In genomic region chr17:49742256-49742655, GRCh38 we compare ENCODE assay signal across 9 cellular contexts. TPM values are rescaled to one million over a fixed set of nuclear protein-coding genes. Genes with fewer than 3 reads are reported as not detected.
DNase-seq lines count a peak whose midpoint lies in the region; ATAC-seq and TF ChIP-seq lines count a peak whose summit lies in the region.
"Had no signal": no experiment of that assay in that cellular context is flagged by ENCODE, and none has a peak within 500 bp of the region (broad histone marks: within the 10 kb centered on the region; RNA-seq: fewer than 3 reads in every experiment).

No MANE protein-coding gene starts in this region.

- intact Hi-C loops in left colon (cut with DNase I, micrococcal nuclease), result no loop called here

- peak overlapping the region; percentile 90 to 98 (median 92) for H3K4me3 Mint-ChIP-seq in CD8-positive, alpha-beta memory T cell
- peak overlapping the region in 1 of 3 experiments; percentile 20 for H3K4me3 Mint-ChIP-seq in nephron

- H3K27ac ChIP-seq in CD8-positive, alpha-beta memory T cell (ENCODE audit: low read depth, low read length), result peak overlapping the region; percentile 88

- H3K9me3 Mint-ChIP-seq in CD8-positive, alpha-beta memory T cell, result no peaks in the 10 kb centered on the region
- H3K9me3 Mint-ChIP-seq in nephron, result no peaks in the 10 kb centered on the region

- DNase-seq in CD8-positive, alpha-beta memory T cell, result peak in 2 of 5 donors; percentile 17 to 45
- DNase-seq in NAMALWA (ENCODE audit: low spot score) (peak; percentile 54), NCI-H69 (lab: John Stamatoyannopoulos, UW) (no peak), NCI-H1930 (lab: John Stamatoyannopoulos, UW) (no peak), DMS153 treated with DMSO at 0.1 percent for 48 hours (lab: John Stamatoyannopoulos, UW; ENCODE audit: unreplicated experiment) (no peak), left colon (no peak)
- DNase-seq in central memory CD4-positive, alpha-beta T cell, result peak; percentile 37
- DNase-seq: ovary had no signal

- no peak for ATAC-seq in left colon

- peaks cover 89 to 97% (median 95%) of the 10 kb centered on the region in 3 donors for H3K4me1 Mint-ChIP-seq in CD8-positive, alpha-beta memory T cell
- H3K4me1 Mint-ChIP-seq in nephron, result peaks cover 64% of the 10 kb centered on the region

- TF ChIP-seq CTCF in nephron (IDR thresholded peaks at IDR 0.05; ENCODE audit: unreplicated experiment in 3 of 3), result no peak

- H3K27me3 ChIP-seq in CD8-positive, alpha-beta memory T cell (ENCODE audit: insufficient read depth, low read length, poor library complexity, severe bottlenecking), result no peaks in the 10 kb centered on the region
- H3K27me3 ChIP-seq: ovary had no signal

- H3K4me1 ChIP-seq in CD8-positive, alpha-beta memory T cell (ENCODE audit: insufficient read depth, low read length), result peaks cover 94% of the 10 kb centered on the region

- no peaks in the 10 kb centered on the region for H3K27me3 Mint-ChIP-seq in CD8-positive, alpha-beta memory T cell
- H3K27me3 Mint-ChIP-seq in nephron (ENCODE audit: low read depth), result no peaks in the 10 kb centered on the region

- H3K36me3 Mint-ChIP-seq in CD8-positive, alpha-beta memory T cell, result peaks cover 11 to 40% (median 14%) of the 10 kb centered on the region in 3 donors
- no peaks in the 10 kb centered on the region for H3K36me3 Mint-ChIP-seq in nephron (ENCODE audit: low read depth)

- POLR2A ChIA-PET in CD8-positive, alpha-beta memory T cell (lab: Charles Lee), result interaction anchor here (0.6 to 3.0 kb wide), 5 partner anchors 9 to 62 kb away, joined by 3 to 21 read pairs (median 4); partner anchors contain the start of genes FAM117A and KAT7

- peak overlapping the region; percentile 81 for H3K4me3 ChIP-seq in CD8-positive, alpha-beta memory T cell (ENCODE audit: low read length)
- H3K4me3 ChIP-seq: ovary had no signal

- CTCF ChIA-PET in CD8-positive, alpha-beta memory T cell (lab: Charles Lee), result interaction anchor here (0.8 to 6.8 kb wide), 8 partner anchors 8 to 172 kb away, joined by 3 to 37 read pairs (median 4); partner anchors contain the start of genes FAM117A and SLC35B1

- peak overlapping the region; percentile 97 to 100 (median 100) for H3K27ac Mint-ChIP-seq in CD8-positive, alpha-beta memory T cell
- H3K27ac Mint-ChIP-seq in nephron, result peak overlapping the region; percentile 61 to 94 (median 91)

- no peaks in the 10 kb centered on the region for H3K36me3 ChIP-seq in CD8-positive, alpha-beta memory T cell (ENCODE audit: insufficient read depth, low read length)
- H3K36me3 ChIP-seq: ovary had no signal

- H3K9me3 ChIP-seq in CD8-positive, alpha-beta memory T cell (ENCODE audit: low read length), result no peaks in the 10 kb centered on the region
- H3K9me3 ChIP-seq: ovary had no signal

RNA-seq across cellular contexts. Expression of gene FAM117A, which starts 21.7 kb away (rescaled TPM):
- total RNA-seq in CD8-positive, alpha-beta memory T cell, result 10 to 100 TPM; 21.8 to 24.8 TPM
- 85.0 TPM for polyA plus RNA-seq in CD8-positive, alpha-beta memory T cell
- total RNA-seq in left colon, result 1 to 10 TPM; 7.6 to 10.0 TPM

RNA-seq across cellular contexts. Expression of gene SLC35B1, which starts 34.5 kb away (rescaled TPM):
- 10 to 100 TPM; 82.8 to 88.9 TPM for total RNA-seq in CD8-positive, alpha-beta memory T cell
- polyA plus RNA-seq in CD8-positive, alpha-beta memory T cell, result 34.6 TPM
- total RNA-seq in left colon, result 10 to 100 TPM; 43.1 to 55.0 TPM

RNA-seq across cellular contexts. Expression of gene KAT7, which starts 46.2 kb away (rescaled TPM):
- total RNA-seq in CD8-positive, alpha-beta memory T cell, result 10 to 100 TPM; 66.1 to 75.8 TPM
- 58.1 TPM for polyA plus RNA-seq in CD8-positive, alpha-beta memory T cell
- total RNA-seq in left colon, result 10 to 100 TPM; 41.9 to 42.3 TPM

Comparison
In these comparisons a context has a peak if more than half of its experiments do, and no peak if none do; other contexts are left out.
1. DNase-seq: peak in NAMALWA (single experiment) and central memory CD4-positive, alpha-beta T cell (single experiment); none in NCI-H69 (single experiment), NCI-H1930 (0 of 2), DMS153 treated with DMSO at 0.1 percent for 48 hours (single experiment) and left colon (0 of 2).